Comparison of ENCODE assay signal across 11 cellular contexts in the genomic region with DNA sequence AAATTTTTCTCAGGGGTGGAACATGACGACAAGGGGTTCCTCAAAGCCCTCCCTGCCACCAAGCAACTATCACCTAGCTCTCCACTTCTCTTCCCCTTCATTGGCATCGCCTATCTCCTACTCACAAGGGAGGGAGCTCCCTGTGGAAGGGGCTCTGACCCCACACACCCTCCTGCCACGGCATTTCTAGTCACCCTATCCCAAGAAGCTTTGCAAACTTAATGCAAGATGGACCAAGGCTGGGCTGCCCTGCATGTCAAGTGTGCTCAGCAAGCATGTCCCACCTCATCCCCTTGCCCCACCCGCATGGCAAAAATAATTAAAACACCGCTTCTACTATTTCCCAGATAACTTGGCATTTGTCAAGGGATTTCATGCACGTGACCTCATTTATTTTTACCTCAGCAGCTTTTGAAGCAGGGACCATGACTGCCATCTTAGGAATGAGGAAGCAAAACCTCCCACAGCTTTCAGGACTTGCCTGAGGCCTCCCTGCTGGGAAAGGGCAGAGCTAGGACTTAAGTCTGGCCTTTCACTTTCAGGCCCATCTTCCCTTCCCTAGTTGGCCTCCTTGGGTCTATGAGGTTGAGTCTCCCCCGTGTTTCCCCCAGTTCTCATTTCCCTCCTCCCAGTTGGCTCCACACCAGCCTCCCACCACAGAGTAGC.
DNase-seq lines count a peak whose midpoint lies in the region; ATAC-seq and TF ChIP-seq lines count a peak whose summit lies in the region.
"Had no signal": no experiment of that assay in that cellular context is flagged by ENCODE, and none has a peak within 500 bp of the region (broad histone marks: within the 10 kb centered on the region; RNA-seq: fewer than 3 reads in every experiment).

No MANE protein-coding gene starts in this region.

- H2BK12ac ChIP-seq in trophoblast cell (ENCODE audit: low read length), result no peak overlapping the region

- peak; percentile 69 for DNase-seq in ELF-1 (ENCODE audit: low read depth, low spot score)
- peak; percentile 28 for DNase-seq in OCI-M1 (lab: John Stamatoyannopoulos, UW)
- peak; percentile 92 for DNase-seq in epithelial cell of proximal tubule (ENCODE audit: low read depth)
- peak; percentile 88 to 91 for DNase-seq in trophoblast cell
- no peak for DNase-seq in CD4-positive, alpha-beta T cell
- DNase-seq: activated naive CD8-positive, alpha-beta T cell treated with anti-CD3 and anti-CD28 coated beads, Interleukin-2, amount 10 ng/mL, durations not matched to agents 7 days and 5 days; NCI-H1436 treated with DMSO at 0.1 percent for 48 hours; stimulated activated CD4-positive, alpha-beta T cell treated with anti-CD3 and anti-CD28 coated beads, Interleukin-15, amount 100 ng/mL, for 24 hours had no signal

- no peak overlapping the region for H3K27ac Mint-ChIP-seq in CD4-positive, alpha-beta T cell
- H3K27ac Mint-ChIP-seq: activated naive CD8-positive, alpha-beta T cell treated with anti-CD3 and anti-CD28 coated beads, Interleukin-2, amount 10 ng/mL, durations not matched to agents 7 days and 5 days had no signal

- peaks cover 8% of the 10 kb centered on the region for H3K27me3 Mint-ChIP-seq in CD4-positive, alpha-beta T cell

- CTCF ChIA-PET in CD4-positive, alpha-beta T cell (lab: Charles Lee), result interaction anchor here (1.2 kb wide), 1 partner anchor 10 kb away, joined by 5 read pairs; no protein-coding TSS in a partner anchor

- peaks cover 7% of the 10 kb centered on the region for H3K79me1 ChIP-seq in trophoblast cell (ENCODE audit: low read length)

- H3K14ac ChIP-seq in trophoblast cell (ENCODE audit: low read length), result no peak overlapping the region

- intact Hi-C loops in CD4-positive, alpha-beta T cell (cut with DNase I, micrococcal nuclease), result no loop called here

- no peak overlapping the region for H3K27ac ChIP-seq in trophoblast cell (ENCODE audit: low read depth, low read length)
- no peak overlapping the region for H3K27ac ChIP-seq in CD4-positive, alpha-beta T cell (ENCODE audit: low read depth, low read length)

- POLR2A ChIA-PET in CD4-positive, alpha-beta T cell (lab: Charles Lee), result no interaction called here

- H3K23ac ChIP-seq in trophoblast cell (ENCODE audit: low read length), result no peak overlapping the region

- H3K79me2 ChIP-seq in trophoblast cell (ENCODE audit: control insufficient read depth, insufficient read depth, low read length, poor library complexity), result no peaks in the 10 kb centered on the region

- no peak overlapping the region for H2AFZ ChIP-seq in trophoblast cell (ENCODE audit: insufficient read depth, low read length, poor library complexity)

- H3K4me3 ChIP-seq in epithelial cell of proximal tubule (ENCODE audit: low read depth, low read length) (no peak overlapping the region), trophoblast cell (ENCODE audit: low read depth, low read length) (no peak overlapping the region)

- peaks cover 2 to 6% of the 10 kb centered on the region in 2 experiments for H3K4me1 ChIP-seq in trophoblast cell (ENCODE audit: control insufficient read depth in 1 of 2, insufficient read depth in 2 of 2, low read length in 2 of 2)

- ATAC-seq in CD4-positive, alpha-beta T cell (ENCODE audit: poor library complexity), result no peak
- no peak for ATAC-seq in GM18861 (IDR thresholded peaks at IDR 0.05; ENCODE audit: unreplicated experiment)
- no peak for ATAC-seq in GM21825 (IDR thresholded peaks at IDR 0.05; ENCODE audit: unreplicated experiment)
- no peak for ATAC-seq in HG02623 (IDR thresholded peaks at IDR 0.05; ENCODE audit: unreplicated experiment)

- no peaks in the 10 kb centered on the region for H3K4me1 Mint-ChIP-seq in CD4-positive, alpha-beta T cell (ENCODE audit: low read depth)
- H3K4me1 Mint-ChIP-seq: activated naive CD8-positive, alpha-beta T cell treated with anti-CD3 and anti-CD28 coated beads, Interleukin-2, amount 10 ng/mL, durations not matched to agents 7 days and 5 days had no signal

- no peaks in the 10 kb centered on the region for H3K36me3 ChIP-seq in trophoblast cell (ENCODE audit: control insufficient read depth in 1 of 2, insufficient read depth in 2 of 2, low read length in 2 of 2)

- H3K4me2 ChIP-seq in trophoblast cell (ENCODE audit: low read length), result no peak overlapping the region

- no peaks in the 10 kb centered on the region for H3K36me3 Mint-ChIP-seq in CD4-positive, alpha-beta T cell (ENCODE audit: low read depth)
- H3K36me3 Mint-ChIP-seq: activated naive CD8-positive, alpha-beta T cell treated with anti-CD3 and anti-CD28 coated beads, Interleukin-2, amount 10 ng/mL, durations not matched to agents 7 days and 5 days had no signal

- H2AK5ac ChIP-seq in trophoblast cell (ENCODE audit: low read length), result no peak overlapping the region

- H2BK120ac ChIP-seq in trophoblast cell (ENCODE audit: insufficient read depth, low read length, poor library complexity), result no peak overlapping the region

- peak overlapping the region; percentile 47 for H4K12ac ChIP-seq in trophoblast cell (ENCODE audit: low read depth, low read length)

- H3K18ac ChIP-seq in trophoblast cell (ENCODE audit: low read length), result peak overlapping the region; percentile 72

- H3K9me3 Mint-ChIP-seq in CD4-positive, alpha-beta T cell, result no peaks in the 10 kb centered on the region
- H3K9me3 Mint-ChIP-seq: activated naive CD8-positive, alpha-beta T cell treated with anti-CD3 and anti-CD28 coated beads, Interleukin-2, amount 10 ng/mL, durations not matched to agents 7 days and 5 days had no signal

- H4K8ac ChIP-seq in trophoblast cell (ENCODE audit: low read depth, low read length), result peak overlapping the region; percentile 70

- H3K4ac ChIP-seq in trophoblast cell (ENCODE audit: low read depth, low read length), result no peak overlapping the region

- H2BK5ac ChIP-seq in trophoblast cell (ENCODE audit: low read depth, low read length, poor library complexity), result no peak overlapping the region

- no peak overlapping the region for H3K4me3 Mint-ChIP-seq in CD4-positive, alpha-beta T cell
- H3K4me3 Mint-ChIP-seq: activated naive CD8-positive, alpha-beta T cell treated with anti-CD3 and anti-CD28 coated beads, Interleukin-2, amount 10 ng/mL, durations not matched to agents 7 days and 5 days had no signal

- WGBS in trophoblast cell (ENCODE audit: extremely low coverage, insufficient coverage, insufficient read length), result no CpG with 5 or more reads among the region's 7 CpGs

- TF ChIP-seq CTCF in epithelial cell of proximal tubule (conservative IDR thresholded peaks at IDR 0.05; ENCODE audit: low read depth, low read length), result no peak
- TF ChIP-seq CTCF in CD4-positive, alpha-beta T cell (IDR thresholded peaks at IDR 0.05), result no peak

- H3K9me3 ChIP-seq in trophoblast cell (ENCODE audit: insufficient read depth, low read depth, low read length), result no peaks in the 10 kb centered on the region
- H3K9me3 ChIP-seq in CD4-positive, alpha-beta T cell (ENCODE audit: control insufficient read depth, low read length), result no peaks in the 10 kb centered on the region

- H3K9ac ChIP-seq in trophoblast cell (ENCODE audit: low read length), result no peak overlapping the region

- no peak overlapping the region for H4K91ac ChIP-seq in trophoblast cell (ENCODE audit: low read depth, low read length)

- no peaks in the 10 kb centered on the region for H3K27me3 ChIP-seq in trophoblast cell (ENCODE audit: insufficient read depth, low read length)
- H3K27me3 ChIP-seq in CD4-positive, alpha-beta T cell (ENCODE audit: control insufficient read depth, insufficient read depth, low read length), result no peaks in the 10 kb centered on the region

Comparison
In these comparisons a context has a peak if more than half of its experiments do, and no peak if none do; other contexts are left out.
1. DNase-seq: peak in ELF-1 (single experiment), OCI-M1 (single experiment), epithelial cell of proximal tubule (single experiment) and trophoblast cell (2 of 2); none in CD4-positive, alpha-beta T cell (0 of 10).